ENCODE assay signal across 1 cellular context in the genomic region with DNA sequence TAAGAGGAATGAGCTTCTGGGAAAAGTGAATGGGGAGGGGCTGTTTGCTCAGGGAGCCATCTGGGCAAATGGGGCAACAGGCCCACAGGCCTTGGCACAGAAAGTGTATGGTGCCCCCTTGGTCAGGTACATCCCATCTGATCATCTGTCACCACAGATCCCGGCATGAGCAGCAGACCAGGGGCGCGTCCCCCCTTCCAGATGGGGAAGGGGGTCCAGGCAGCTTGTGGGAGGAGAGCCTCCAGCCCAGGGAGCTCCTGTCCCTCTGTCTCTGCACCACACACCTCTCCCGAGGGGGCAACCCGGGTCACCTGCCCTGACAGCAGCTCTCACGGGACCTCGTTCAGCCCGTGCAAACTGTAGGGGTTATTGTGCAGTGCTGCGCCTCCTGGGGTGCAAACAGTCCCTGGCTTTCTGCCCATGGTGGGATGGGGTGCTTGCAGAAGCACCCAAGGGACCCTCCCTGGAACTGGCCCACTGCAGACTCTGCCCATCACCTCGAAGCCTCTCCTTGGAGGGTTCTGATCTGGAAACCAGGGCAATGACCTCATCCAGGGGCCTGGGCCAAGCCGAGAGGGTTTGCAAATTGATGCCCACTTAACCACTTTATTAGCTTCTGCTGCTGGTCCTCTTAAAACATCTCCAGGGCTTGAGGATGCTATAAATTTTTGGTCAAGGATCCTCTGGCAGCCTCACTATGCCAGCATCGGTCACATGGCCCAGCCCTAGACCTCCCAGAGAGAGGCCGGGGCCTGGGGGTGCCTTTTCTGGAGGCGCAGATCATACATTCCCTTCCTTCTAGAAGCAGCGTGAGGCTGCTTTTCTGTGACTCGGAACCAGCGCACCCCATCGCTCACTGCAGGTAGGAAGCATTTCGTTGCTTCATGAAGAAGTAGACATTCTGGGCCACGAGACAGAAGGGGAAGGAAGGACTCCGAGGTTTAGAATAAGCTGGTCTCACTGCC.
TF ChIP-seq lines count a peak whose summit lies in the region.

No MANE protein-coding gene starts in this region.

TF ChIP-seq in H1, 55 proteins besides CTCF, POLR2A, EP300 and RAD21:
- TF ChIP-seq GABPA (IDR thresholded peaks at IDR 0.05; ENCODE audit: borderline replicate concordance, insufficient read depth, low read length) (no peak), FOSL1 (IDR thresholded peaks at IDR 0.05; ENCODE audit: insufficient read depth, low read depth, low read length) (no peak), JUND (IDR thresholded peaks at IDR 0.05; ENCODE audit: low read length) (no peak), MAFK (IDR thresholded peaks at IDR 0.05; ENCODE audit: low read depth, low read length) (no peak), ZNF274 (IDR thresholded peaks at IDR 0.05; ENCODE audit: borderline replicate concordance, extremely low read depth, low read length) (no peak), KDM5A (IDR thresholded peaks at IDR 0.05; ENCODE audit: low read length) (no peak), TEAD4 (IDR thresholded peaks at IDR 0.05; ENCODE audit: low read depth, low read length) (no peak), SP1 (IDR thresholded peaks at IDR 0.05; ENCODE audit: low read depth, low read length) (no peak), RXRA (IDR thresholded peaks at IDR 0.05; ENCODE audit: insufficient read depth, low read depth, low read length) (no peak)
